ENCODE assay signal across 31 cellular contexts in the genomic region with DNA sequence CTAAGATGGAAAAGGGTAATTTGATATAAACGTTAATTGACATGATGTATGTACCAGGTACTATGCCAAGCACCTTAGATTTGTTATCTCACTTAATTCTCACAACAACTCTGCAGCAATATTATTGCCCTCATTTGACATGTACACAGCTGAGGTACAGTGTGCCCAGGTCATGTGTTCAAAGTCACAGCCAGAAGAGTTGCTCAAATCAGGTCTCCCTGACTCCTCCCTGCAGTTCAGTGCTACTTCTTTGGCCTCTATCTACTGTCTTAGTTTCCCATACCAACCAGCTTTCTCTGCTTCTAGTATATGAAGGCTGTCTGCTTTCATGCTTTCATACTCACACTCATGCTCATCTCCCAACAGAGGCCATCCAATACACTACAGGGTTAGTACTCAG. TPM values are rescaled to one million over a fixed set of nuclear protein-coding genes. Genes with fewer than 3 reads are reported as not detected.
"Had no signal": no experiment of that assay in that cellular context is flagged by ENCODE, and none has a peak within 500 bp of the region (broad histone marks: within the 10 kb centered on the region; RNA-seq: fewer than 3 reads in every experiment).

No MANE protein-coding gene starts in this region.

- H3K4me2 ChIP-seq: neural progenitor cell had no signal

- H3K27ac ChIP-seq: dorsolateral prefrontal cortex, epithelial cell of prostate, foreskin keratinocyte, heart right ventricle, left lung, neural progenitor cell, parathyroid adenoma, right atrium auricular region, sigmoid colon, testis, upper lobe of left lung had no signal

- H3K36me3 Mint-ChIP-seq: mesothelial cell of epicardium; naive thymus-derived CD4-positive, alpha-beta T cell; neural progenitor cell had no signal

- H3K9me3 ChIP-seq: heart right ventricle, left lung, mucosa of descending colon, right atrium auricular region, sigmoid colon, testis, tibial nerve, upper lobe of left lung had no signal

- DNase-seq: cerebellar nuclear complex; dorsolateral prefrontal cortex; effector CD4-positive, alpha-beta T cell; foreskin keratinocyte; glutamatergic neuron; heart right ventricle; hippocampal formation; left cardiac atrium; left lung; mesenchymal stem cell; mucosa of descending colon; naive thymus-derived CD4-positive, alpha-beta T cell; sigmoid colon; small intestine; stimulated activated CD4-positive, alpha-beta T cell treated with anti-CD3 and anti-CD28 coated beads, Interleukin-15, amount 100 ng/mL, for 24 hours; stimulated activated CD4-positive, alpha-beta T cell treated with anti-CD3 and anti-CD28 coated beads, Interleukin-2, amount 100 ng/mL, for 48 hours; stimulated activated CD8-positive, alpha-beta memory T cell treated with anti-CD3 and anti-CD28 coated beads, Interleukin-4, amount 100 ng/mL, for 48 hours; stimulated activated naive CD4-positive, alpha-beta T cell; stimulated activated naive CD8-positive, alpha-beta T cell treated with anti-CD3 and anti-CD28 coated beads, Interleukin-15, amount 100 ng/mL, for 72 hours; testis; upper lobe of left lung had no signal

- H3K4me1 Mint-ChIP-seq: mesothelial cell of epicardium; naive thymus-derived CD4-positive, alpha-beta T cell; stimulated activated naive CD8-positive, alpha-beta T cell treated with anti-CD3 and anti-CD28 coated beads, Interleukin-15, amount 100 ng/mL, for 72 hours had no signal

- ATAC-seq: esophagus mucosa; foreskin keratinocyte; left lung; mucosa of descending colon; naive thymus-derived CD4-positive, alpha-beta T cell; stimulated activated naive CD8-positive, alpha-beta T cell treated with anti-CD3 and anti-CD28 coated beads, Interleukin-15, amount 100 ng/mL, for 72 hours had no signal

- H3K4me3 Mint-ChIP-seq: mesothelial cell of epicardium; naive thymus-derived CD4-positive, alpha-beta T cell; nephron; neural progenitor cell; stimulated activated naive CD8-positive, alpha-beta T cell treated with anti-CD3 and anti-CD28 coated beads, Interleukin-15, amount 100 ng/mL, for 72 hours had no signal

- H3K27me3 ChIP-seq: testis, upper lobe of left lung had no signal

- H3K4me1 ChIP-seq: foreskin keratinocyte, heart right ventricle, left lung, parathyroid adenoma, right atrium auricular region, sigmoid colon, testis, upper lobe of left lung had no signal

- H3K9me3 Mint-ChIP-seq: mesothelial cell of epicardium, nephron had no signal

- H3K4me3 ChIP-seq: dorsolateral prefrontal cortex, heart right ventricle, left lung, mucosa of descending colon, neural progenitor cell, right atrium auricular region, sigmoid colon, testis, tibial nerve, upper lobe of left lung had no signal

- H3K27ac Mint-ChIP-seq: mesothelial cell of epicardium; naive thymus-derived CD4-positive, alpha-beta T cell; neural progenitor cell; progenitor cell of endocrine pancreas; stimulated activated naive CD8-positive, alpha-beta T cell treated with anti-CD3 and anti-CD28 coated beads, Interleukin-15, amount 100 ng/mL, for 72 hours had no signal

- H3K9ac ChIP-seq: neural progenitor cell, parathyroid adenoma had no signal

- H3K36me3 ChIP-seq: heart right ventricle, left lung, neural progenitor cell, right atrium auricular region, sigmoid colon, tibial nerve, upper lobe of left lung had no signal

RNA-seq across cellular contexts. Expression of a gene that starts 15.1 kb away (rescaled TPM):
- total RNA-seq: esophagus mucosa; foreskin keratinocyte; kidney epithelial cell; mesothelial cell of epicardium; mucosa of descending colon; naive thymus-derived CD4-positive, alpha-beta T cell; progenitor cell of endocrine pancreas had no signal
- polyA plus RNA-seq: foreskin keratinocyte; naive thymus-derived CD4-positive, alpha-beta T cell had no signal
